Comparison of ENCODE assay signal across 1 cellular context in genomic region chr22:20949698-20950183, GRCh38.
TF ChIP-seq lines count a peak whose summit lies in the region.

No MANE protein-coding gene starts in this region.

TF ChIP-seq in HepG2, 621 proteins besides CTCF, POLR2A, EP300 and RAD21 (continued from another document and continues in another):
- TF ChIP-seq AKNA (CRISPR knock-in tag; IDR thresholded peaks at IDR 0.05; ENCODE audit: borderline replicate concordance) (no peak), ZNF672 (CRISPR knock-in tag; IDR thresholded peaks at IDR 0.05) (no peak), ZNF225 (CRISPR knock-in tag; IDR thresholded peaks at IDR 0.05) (no peak), ZNF30 (CRISPR knock-in tag; IDR thresholded peaks at IDR 0.05) (no peak), ZNF563 (CRISPR knock-in tag; IDR thresholded peaks at IDR 0.05) (no peak), SMAD9 (CRISPR knock-in tag; IDR thresholded peaks at IDR 0.05) (no peak), ZNF496 (CRISPR knock-in tag; IDR thresholded peaks at IDR 0.05; ENCODE audit: insufficient replicate concordance) (no peak), JARID2 (CRISPR knock-in tag; IDR thresholded peaks at IDR 0.05; ENCODE audit: insufficient replicate concordance) (no peak), SAP130 (CRISPR knock-in tag; IDR thresholded peaks at IDR 0.05; ENCODE audit: low read depth) (peak; percentile 94), YEATS2 (CRISPR knock-in tag; IDR thresholded peaks at IDR 0.05; ENCODE audit: borderline replicate concordance) (no peak), SP5 (CRISPR knock-in tag; IDR thresholded peaks at IDR 0.05; ENCODE audit: borderline replicate concordance, low read depth) (0 out of 2 replicates have a peak, but pooled peaks have one; percentile 11), ATF3 (CRISPR knock-in tag; IDR thresholded peaks at IDR 0.05) (no peak), ZC3H13 (CRISPR knock-in tag; IDR thresholded peaks at IDR 0.05) (no peak), MYPOP (CRISPR knock-in tag; IDR thresholded peaks at IDR 0.05) (0 out of 2 replicates have a peak, but pooled peaks have one; percentile 53), CCDC6 (CRISPR knock-in tag; IDR thresholded peaks at IDR 0.05) (no peak), SNRNP70 (IDR thresholded peaks at IDR 0.05; ENCODE audit: low read depth, low read length) (no peak), MXD4 (CRISPR knock-in tag; IDR thresholded peaks at IDR 0.05) (no peak), ZNF407 (CRISPR knock-in tag; IDR thresholded peaks at IDR 0.05; ENCODE audit: not compliant biosample characterization) (no peak), FLYWCH1 (CRISPR knock-in tag; IDR thresholded peaks at IDR 0.05) (no peak), ZBTB26 (CRISPR knock-in tag; IDR thresholded peaks at IDR 0.05; ENCODE audit: borderline replicate concordance) (no peak), ZZZ3 (CRISPR knock-in tag; IDR thresholded peaks at IDR 0.05; ENCODE audit: borderline replicate concordance) (no peak), DNMT1 (CRISPR knock-in tag; IDR thresholded peaks at IDR 0.05) (no peak), DZIP1 (CRISPR knock-in tag; IDR thresholded peaks at IDR 0.05) (no peak), ZNF253 (CRISPR knock-in tag; IDR thresholded peaks at IDR 0.05; ENCODE audit: borderline replicate concordance) (no peak), SIN3A (IDR thresholded peaks at IDR 0.05; ENCODE audit: borderline replicate concordance, low read depth, low read length) (0 out of 2 replicates have a peak, but pooled peaks have one; percentile 39), RORA (CRISPR knock-in tag; IDR thresholded peaks at IDR 0.05) (no peak), MATR3 (CRISPR knock-in tag; IDR thresholded peaks at IDR 0.05) (no peak), CHD4 (IDR thresholded peaks at IDR 0.05; ENCODE audit: borderline replicate concordance, low read length) (no peak; the same call in 1 of the 2 replicates), ZFX (CRISPR knock-in tag; IDR thresholded peaks at IDR 0.05; ENCODE audit: low read depth) (no peak), SAFB2 (CRISPR knock-in tag; IDR thresholded peaks at IDR 0.05; ENCODE audit: borderline replicate concordance, low read depth) (no peak), ZBTB7B (CRISPR knock-in tag; IDR thresholded peaks at IDR 0.05) (peak; percentile 58; the same call in 1 of the 2 replicates), ARID4A (CRISPR knock-in tag; IDR thresholded peaks at IDR 0.05; ENCODE audit: borderline replicate concordance) (peak; percentile 58; the same call in 1 of the 2 replicates)
